Comparison of ENCODE assay signal across 12 cellular contexts in genomic region chr14:89672636-89673279, GRCh38.
A peak's percentile ranks its signal among the peaks of the same experiment; 100 is the strongest.
DNase-seq lines count a peak whose midpoint lies in the region; ATAC-seq and TF ChIP-seq lines count a peak whose summit lies in the region.
"Had no signal": no experiment of that assay in that cellular context is flagged by ENCODE, and none has a peak within 500 bp of the region (broad histone marks: within the 10 kb centered on the region; RNA-seq: fewer than 3 reads in every experiment).

No MANE protein-coding gene starts in this region.

- H3K27me3 Mint-ChIP-seq in activated naive CD8-positive, alpha-beta T cell treated with anti-CD3 and anti-CD28 coated beads, Interleukin-2, amount 50 U/mL, for 24 hours: no peaks in the 10 kb centered on the region
- H3K27me3 Mint-ChIP-seq in activated naive CD8-positive, alpha-beta T cell treated with anti-CD3 and anti-CD28 coated beads for 36 hours: no peaks in the 10 kb centered on the region
- no peaks in the 10 kb centered on the region for H3K27me3 Mint-ChIP-seq in type B pancreatic cell

- H3K4me1 Mint-ChIP-seq in activated naive CD8-positive, alpha-beta T cell treated with anti-CD3 and anti-CD28 coated beads, Interleukin-2, amount 50 U/mL, for 24 hours: peaks cover 55% of the 10 kb centered on the region
- peaks cover 43% of the 10 kb centered on the region for H3K4me1 Mint-ChIP-seq in activated naive CD8-positive, alpha-beta T cell treated with anti-CD3 and anti-CD28 coated beads for 36 hours
- H3K4me1 Mint-ChIP-seq in type B pancreatic cell (ENCODE audit: unreplicated experiment): peaks cover 29% of the 10 kb centered on the region

- no peak for ATAC-seq in activated naive CD8-positive, alpha-beta T cell treated with anti-CD3 and anti-CD28 coated beads, Interleukin-2, amount 50 U/mL, for 24 hours
- ATAC-seq in SK-N-SH treated with all-trans-retinoic acid at 6 μM for 48 hours (peak; percentile 35), left ventricle myocardium superior (peak; percentile 29), HG03469 (IDR thresholded peaks at IDR 0.05; ENCODE audit: unreplicated experiment) (no peak)
- ATAC-seq: natural killer cell had no signal

- intact Hi-C loops in left ventricle myocardium superior (cut with micrococcal nuclease): no loop called here

- no peak for TF ChIP-seq CTCF in type B pancreatic cell (conservative IDR thresholded peaks at IDR 0.05)

- H3K36me3 Mint-ChIP-seq in activated naive CD8-positive, alpha-beta T cell treated with anti-CD3 and anti-CD28 coated beads, Interleukin-2, amount 50 U/mL, for 24 hours (ENCODE audit: low read depth): no peaks in the 10 kb centered on the region
- H3K36me3 Mint-ChIP-seq in activated naive CD8-positive, alpha-beta T cell treated with anti-CD3 and anti-CD28 coated beads for 36 hours: peaks cover 10% of the 10 kb centered on the region
- H3K36me3 Mint-ChIP-seq in type B pancreatic cell: no peaks in the 10 kb centered on the region
- H3K36me3 Mint-ChIP-seq: natural killer cell had no signal

- no peak for DNase-seq in activated naive CD8-positive, alpha-beta T cell treated with anti-CD3 and anti-CD28 coated beads, Interleukin-2, amount 50 U/mL, for 24 hours
- no peak for DNase-seq in activated naive CD8-positive, alpha-beta T cell treated with anti-CD3 and anti-CD28 coated beads for 36 hours
- DNase-seq in left ventricle myocardium superior (peak; percentile 32), type B pancreatic cell (ENCODE audit: extremely low spot score, unreplicated experiment) (no peak), AG08395 (ENCODE audit: low spot score) (no peak), AML-193 (lab: John Stamatoyannopoulos, UW) (no peak)
- DNase-seq: esophagus squamous epithelium; natural killer cell; stimulated activated CD4-positive, alpha-beta T cell treated with anti-CD3 and anti-CD28 coated beads, Interleukin-12 subunit alpha, Interleukin-12 subunit beta, amount 100 ng/mL, for 4 hours had no signal

- no peaks in the 10 kb centered on the region for H3K9me3 Mint-ChIP-seq in activated naive CD8-positive, alpha-beta T cell treated with anti-CD3 and anti-CD28 coated beads, Interleukin-2, amount 50 U/mL, for 24 hours
- peaks cover 6% of the 10 kb centered on the region for H3K9me3 Mint-ChIP-seq in activated naive CD8-positive, alpha-beta T cell treated with anti-CD3 and anti-CD28 coated beads for 36 hours
- no peaks in the 10 kb centered on the region for H3K9me3 Mint-ChIP-seq in type B pancreatic cell
- H3K9me3 Mint-ChIP-seq: natural killer cell had no signal

- no peak overlapping the region for H3K4me3 Mint-ChIP-seq in activated naive CD8-positive, alpha-beta T cell treated with anti-CD3 and anti-CD28 coated beads, Interleukin-2, amount 50 U/mL, for 24 hours
- H3K4me3 Mint-ChIP-seq in activated naive CD8-positive, alpha-beta T cell treated with anti-CD3 and anti-CD28 coated beads for 36 hours: no peak overlapping the region
- peak overlapping the region; percentile 38 for H3K4me3 Mint-ChIP-seq in type B pancreatic cell
- H3K4me3 Mint-ChIP-seq: natural killer cell had no signal

- peak overlapping the region; percentile 11 for H3K27ac Mint-ChIP-seq in activated naive CD8-positive, alpha-beta T cell treated with anti-CD3 and anti-CD28 coated beads, Interleukin-2, amount 50 U/mL, for 24 hours
- no peak overlapping the region for H3K27ac Mint-ChIP-seq in activated naive CD8-positive, alpha-beta T cell treated with anti-CD3 and anti-CD28 coated beads for 36 hours
- H3K27ac Mint-ChIP-seq in type B pancreatic cell: peak overlapping the region; percentile 77
- H3K27ac Mint-ChIP-seq: activated T-helper 1 cell treated with anti-CD3 and anti-CD28 coated beads, Interleukin-12 subunit alpha, Interleukin-12 subunit beta, Interleukin-2, Interleukin-4 antibody, amounts not matched to agents 30 ng/mL and 10 ng/mL and 1 ng/mL, durations not matched to agents 14 hours and 24 hours and 36 hours; natural killer cell had no signal

TF ChIP-seq in SK-N-SH treated with all-trans-retinoic acid at 6 μM for 48 hours, 23 proteins besides CTCF, POLR2A, EP300 and RAD21:
- no peak for TF ChIP-seq TSHZ2 (CRISPR knock-in tag; IDR thresholded peaks at IDR 0.05)
- TF ChIP-seq ZNF70 (CRISPR knock-in tag; IDR thresholded peaks at IDR 0.05): no peak
- TF ChIP-seq TOX (CRISPR knock-in tag; IDR thresholded peaks at IDR 0.05; ENCODE audit: borderline replicate concordance): no peak
- no peak for TF ChIP-seq ZFP3 (CRISPR knock-in tag; IDR thresholded peaks at IDR 0.05)
- TF ChIP-seq RARB (CRISPR knock-in tag; IDR thresholded peaks at IDR 0.05): no peak

Comparison
In these comparisons a context has a peak if more than half of its experiments do, and no peak if none do; other contexts are left out.
1. ATAC-seq: peak in SK-N-SH treated with all-trans-retinoic acid at 6 μM for 48 hours (single experiment) and left ventricle myocardium superior (single experiment); none in activated naive CD8-positive, alpha-beta T cell treated with anti-CD3 and anti-CD28 coated beads, Interleukin-2, amount 50 U/mL, for 24 hours (single experiment) and HG03469 (single experiment).